Comparison of ENCODE assay signal across 1 cellular context in genomic region chr1:44676484-44677200, GRCh38.
TF ChIP-seq lines count a peak whose summit lies in the region.

No MANE protein-coding gene starts in this region.

TF ChIP-seq in endothelial cell of umbilical vein, 7 proteins besides CTCF, POLR2A, EP300 and RAD21 (continued from another document):
- peak; percentile 32 for TF ChIP-seq POLR2AphosphoS5 (IDR thresholded peaks at IDR 0.05; ENCODE audit: insufficient read depth, low read depth, low read length)
